8 cellular contexts compared by ENCODE assay signal in genomic region chr17:9021158-9021984, GRCh38. TPM values are rescaled to one million over a fixed set of nuclear protein-coding genes. Genes with fewer than 3 reads are reported as not detected.
DNase-seq lines count a peak whose midpoint lies in the region; TF ChIP-seq lines count a peak whose summit lies in the region.

TSS of gene NTN1 (plus strand) at chr17:9021510. CDS start at chr17:9022374, 864 bp downstream.

- POLR2A ChIA-PET in activated CD4-positive, alpha-beta memory T cell treated with anti-CD3 and anti-CD28 coated beads for 36 hours (lab: Charles Lee): no interaction called here

- H3K36me3 ChIP-seq in ACC112 (ENCODE audit: insufficient read depth, low read length) (no peaks in the 10 kb centered on the region), endocrine pancreas (ENCODE audit: control insufficient read depth, insufficient read depth, low read length) (no peaks in the 10 kb centered on the region)

- peak within 1 kb of the TSS; percentile 30 for H3K9ac ChIP-seq in endocrine pancreas (ENCODE audit: control insufficient read depth, insufficient read depth, low read length)

- H3K4me1 Mint-ChIP-seq in activated CD4-positive, alpha-beta memory T cell treated with anti-CD3 and anti-CD28 coated beads for 36 hours (ENCODE audit: low read depth): peaks cover 10% of the 10 kb centered on the region

- TF ChIP-seq RAD21 in Ishikawa (IDR thresholded peaks at IDR 0.05; ENCODE audit: low read depth): no peak

- no peaks in the 10 kb centered on the region for H3K9me3 Mint-ChIP-seq in activated CD4-positive, alpha-beta memory T cell treated with anti-CD3 and anti-CD28 coated beads for 36 hours

- peak within 1 kb of the TSS; percentile 32 for H2AFZ ChIP-seq in ACC112 (ENCODE audit: low read length, unreplicated experiment)

- CTCF ChIA-PET in activated CD4-positive, alpha-beta memory T cell treated with anti-CD3 and anti-CD28 coated beads for 36 hours (lab: Charles Lee): interaction anchor here (1.2 kb wide), 1 partner anchor 19 kb away, joined by 3 read pairs; no protein-coding TSS in a partner anchor

- H3K27ac Mint-ChIP-seq in activated CD4-positive, alpha-beta memory T cell treated with anti-CD3 and anti-CD28 coated beads for 36 hours: no peak within 1 kb of the TSS

- peak; percentile 50 for DNase-seq in GM19240 (ENCODE audit: insufficient read length, low spot score)
- peak; percentile 70 for DNase-seq in activated CD4-positive, alpha-beta memory T cell treated with anti-CD3 and anti-CD28 coated beads for 36 hours
- peak; percentile 14 to 19 for DNase-seq in stimulated activated CD8-positive, alpha-beta memory T cell treated with anti-CD3 and anti-CD28 coated beads, Interleukin-7, amount 100 ng/mL, for 1 hour (ENCODE audit: low read depth in 2 of 2)
- DNase-seq in NCI-H2029 treated with DMSO at 0.1 percent for 48 hours (lab: John Stamatoyannopoulos, UW): no peak

- peak within 1 kb of the TSS; percentile 68 for H3K4me3 Mint-ChIP-seq in activated CD4-positive, alpha-beta memory T cell treated with anti-CD3 and anti-CD28 coated beads for 36 hours

- intact Hi-C loops in activated CD4-positive, alpha-beta memory T cell treated with anti-CD3 and anti-CD28 coated beads for 36 hours (cut with micrococcal nuclease): no loop called here

- H3K27me3 ChIP-seq in ACC112 (ENCODE audit: insufficient read depth, low read length) (peaks cover 88% of the 10 kb centered on the region), endocrine pancreas (ENCODE audit: control insufficient read depth, insufficient read depth, low read length) (no peaks in the 10 kb centered on the region), mononuclear cell (ENCODE audit: insufficient read depth, low read length) (peaks cover 80% of the 10 kb centered on the region)

- TF ChIP-seq EP300 in Ishikawa (IDR thresholded peaks at IDR 0.05; ENCODE audit: borderline replicate concordance): no peak

- H3K4me3 ChIP-seq in ACC112 (ENCODE audit: low read depth, low read length) (peak within 1 kb of the TSS; percentile 77), endocrine pancreas (ENCODE audit: control insufficient read depth, insufficient read depth, low read length) (no peak within 1 kb of the TSS), mononuclear cell (ENCODE audit: low read length) (peak within 1 kb of the TSS; percentile 29)

- peaks cover 52% of the 10 kb centered on the region for H3K27me3 Mint-ChIP-seq in activated CD4-positive, alpha-beta memory T cell treated with anti-CD3 and anti-CD28 coated beads for 36 hours

- H3K27ac ChIP-seq in ACC112 (ENCODE audit: low read depth, low read length): no peak within 1 kb of the TSS

- no peaks in the 10 kb centered on the region for H3K36me3 Mint-ChIP-seq in activated CD4-positive, alpha-beta memory T cell treated with anti-CD3 and anti-CD28 coated beads for 36 hours

- H3K4me1 ChIP-seq in ACC112 (ENCODE audit: control insufficient read depth, insufficient read depth, low read length, unreplicated experiment): no peaks in the 10 kb centered on the region
- H3K4me1 ChIP-seq in endocrine pancreas (ENCODE audit: control insufficient read depth, insufficient read depth, low read length): no peaks in the 10 kb centered on the region
- H3K4me1 ChIP-seq in mononuclear cell (ENCODE audit: insufficient read depth, low read length): peaks cover 29% of the 10 kb centered on the region

- no peaks in the 10 kb centered on the region for H3K79me2 ChIP-seq in ACC112 (ENCODE audit: control insufficient read depth, insufficient read depth, low read length, unreplicated experiment)

- no peaks in the 10 kb centered on the region for H3K9me3 ChIP-seq in endocrine pancreas (ENCODE audit: control insufficient read depth, low read length)
- no peaks in the 10 kb centered on the region for H3K9me3 ChIP-seq in mononuclear cell (ENCODE audit: low read depth, low read length)

TF ChIP-seq in Ishikawa, 13 proteins besides CTCF, POLR2A, EP300 and RAD21:
- TF ChIP-seq EGR1 (IDR thresholded peaks at IDR 0.05) (peak; percentile 61; the same call in 1 of the 2 replicates), TAF1 (IDR thresholded peaks at IDR 0.05; ENCODE audit: low read depth) (no peak)

RNA-seq across cellular contexts. Expression of gene NTN1, which starts in this region (rescaled TPM):
- total RNA-seq in activated CD4-positive, alpha-beta memory T cell treated with anti-CD3 and anti-CD28 coated beads for 36 hours: under 1 TPM; 0.29 to 0.31 TPM
- total RNA-seq in mononuclear cell: 0.21 TPM

Comparison
In these comparisons a context has a peak if more than half of its experiments do, and no peak if none do; other contexts are left out.
1. Peak in DNase-seq in activated CD4-positive, alpha-beta memory T cell treated with anti-CD3 and anti-CD28 coated beads for 36 hours; RNA of the gene not detected or under 1 TPM.